8 cellular contexts compared by ENCODE assay signal in the genomic region with DNA sequence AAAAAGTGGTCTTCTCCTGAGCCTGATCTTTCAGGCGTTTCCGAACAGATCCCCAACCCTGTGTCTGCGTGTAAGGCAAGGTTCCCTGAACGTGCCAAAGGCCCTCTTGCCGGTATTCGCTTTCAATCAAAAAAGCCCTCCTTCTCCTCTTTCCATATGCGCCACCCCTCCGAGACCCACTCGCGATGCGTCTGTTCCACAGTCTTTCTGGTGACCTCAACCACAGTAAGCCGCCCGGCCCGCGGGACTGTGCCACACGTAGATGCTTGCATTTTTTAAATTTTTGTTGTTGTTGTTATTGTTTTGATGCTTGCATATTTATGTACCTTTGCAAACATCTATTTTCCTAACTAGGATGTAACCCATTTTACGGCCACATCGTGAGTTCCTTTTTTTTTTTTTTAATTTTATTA. TPM values are rescaled to one million over a fixed set of nuclear protein-coding genes. Genes with fewer than 3 reads are reported as not detected.
DNase-seq lines count a peak whose midpoint lies in the region; ATAC-seq and TF ChIP-seq lines count a peak whose summit lies in the region.

No MANE protein-coding gene starts in this region.

- peaks cover 17% of the 10 kb centered on the region for H3K4me1 ChIP-seq in Loucy (ENCODE audit: insufficient read depth, low read length, poor library complexity, severe bottlenecking)

- POLR2A ChIA-PET in CD4-positive, alpha-beta T cell (lab: Charles Lee): interaction anchor here (0.6 to 3.0 kb wide), 13 partner anchors 9 to 1093 kb away, joined by 3 to 37 read pairs (median 4); a partner anchor contains a TSS

- no peak for DNase-seq in CD4-positive, alpha-beta T cell
- no peak for DNase-seq in effector memory CD8-positive, alpha-beta T cell
- DNase-seq in nephron progenitor cell (no peak), NCI-H1436 (lab: John Stamatoyannopoulos, UW) (no peak)

- H3K9me2 ChIP-seq in Loucy (replicated peaks; ENCODE audit: low read depth, low read length): no peaks in the 10 kb centered on the region

- peak overlapping the region; percentile 81 for H3K4me3 ChIP-seq in Loucy (ENCODE audit: low read length, poor library complexity, severe bottlenecking)

- peaks cover 6% of the 10 kb centered on the region for H4K20me1 ChIP-seq in Loucy (ENCODE audit: insufficient read depth, low read length, poor library complexity, severe bottlenecking)

- H3K27me3 ChIP-seq in CD4-positive, alpha-beta T cell (ENCODE audit: control insufficient read depth, insufficient read depth, low read length): no peaks in the 10 kb centered on the region
- H3K27me3 ChIP-seq in Loucy (ENCODE audit: insufficient read depth, low read length, poor library complexity, severe bottlenecking): no peaks in the 10 kb centered on the region

- ATAC-seq in CD4-positive, alpha-beta T cell (ENCODE audit: poor library complexity): no peak
- ATAC-seq in effector memory CD8-positive, alpha-beta T cell (replicated peaks): peak; percentile 6
- ATAC-seq in HG02870 (IDR thresholded peaks at IDR 0.05; ENCODE audit: unreplicated experiment) (no peak), HG02938 (IDR thresholded peaks at IDR 0.05; ENCODE audit: unreplicated experiment) (no peak), GM21528 (IDR thresholded peaks at IDR 0.05; ENCODE audit: low FRiP score, unreplicated experiment) (no peak)

- no peaks in the 10 kb centered on the region for H3K36me3 ChIP-seq in Loucy (ENCODE audit: insufficient read depth, low read length)

- H2AFZ ChIP-seq in Loucy (ENCODE audit: low read length): peak overlapping the region; percentile 90

- H3K9ac ChIP-seq in Loucy (ENCODE audit: low read depth, low read length, poor library complexity, severe bottlenecking): peak overlapping the region; percentile 64

- TF ChIP-seq CTCF in CD4-positive, alpha-beta T cell (IDR thresholded peaks at IDR 0.05): no peak
- TF ChIP-seq CTCF in Loucy (conservative IDR thresholded peaks at IDR 0.05; ENCODE audit: low read length): no peak
- no peak for TF ChIP-seq CTCF in nephron progenitor cell (IDR thresholded peaks at IDR 0.05)

- peak overlapping the region; percentile 90 for H3K27ac Mint-ChIP-seq in CD4-positive, alpha-beta T cell
- H3K27ac Mint-ChIP-seq in effector memory CD8-positive, alpha-beta T cell: peak overlapping the region; percentile 81 to 95
- peak overlapping the region; percentile 100 for H3K27ac Mint-ChIP-seq in nephron progenitor cell

- no peak overlapping the region for H3K27ac ChIP-seq in CD4-positive, alpha-beta T cell (ENCODE audit: low read depth, low read length)

- no peaks in the 10 kb centered on the region for H3K27me3 Mint-ChIP-seq in CD4-positive, alpha-beta T cell
- H3K27me3 Mint-ChIP-seq in effector memory CD8-positive, alpha-beta T cell: peaks cover 0 to 8% of the 10 kb centered on the region in 2 donors
- peaks cover 9% of the 10 kb centered on the region for H3K27me3 Mint-ChIP-seq in nephron progenitor cell (ENCODE audit: low read depth, poor library complexity)

- peaks cover 41% of the 10 kb centered on the region for H3K79me2 ChIP-seq in Loucy (ENCODE audit: insufficient read depth, low read length)

- peak overlapping the region; percentile 87 for H3K4me2 ChIP-seq in Loucy (ENCODE audit: low read depth, low read length, poor library complexity, severe bottlenecking)

- no peaks in the 10 kb centered on the region for H3K9me3 Mint-ChIP-seq in CD4-positive, alpha-beta T cell
- no peaks in the 10 kb centered on the region for H3K9me3 Mint-ChIP-seq in effector memory CD8-positive, alpha-beta T cell
- H3K9me3 Mint-ChIP-seq in nephron progenitor cell: no peaks in the 10 kb centered on the region

- no peaks in the 10 kb centered on the region for H3F3A ChIP-seq in Loucy (ENCODE audit: low read depth)

- peak overlapping the region; percentile 98 for H3K4me3 Mint-ChIP-seq in CD4-positive, alpha-beta T cell
- H3K4me3 Mint-ChIP-seq in effector memory CD8-positive, alpha-beta T cell: peak overlapping the region; percentile 84 to 88
- H3K4me3 Mint-ChIP-seq in nephron progenitor cell: peak overlapping the region; percentile 90

- peaks cover 11% of the 10 kb centered on the region for H3K36me3 Mint-ChIP-seq in CD4-positive, alpha-beta T cell (ENCODE audit: low read depth)
- peaks cover 2% of the 10 kb centered on the region for H3K36me3 Mint-ChIP-seq in effector memory CD8-positive, alpha-beta T cell (ENCODE audit: insufficient read depth)
- peaks cover 15% of the 10 kb centered on the region for H3K36me3 Mint-ChIP-seq in nephron progenitor cell (ENCODE audit: low read depth)

- H3K4me1 Mint-ChIP-seq in CD4-positive, alpha-beta T cell (ENCODE audit: low read depth): peaks cover 21% of the 10 kb centered on the region
- peaks cover 17 to 18% of the 10 kb centered on the region in 2 donors for H3K4me1 Mint-ChIP-seq in effector memory CD8-positive, alpha-beta T cell (ENCODE audit: low read depth in 2 of 2)
- H3K4me1 Mint-ChIP-seq in nephron progenitor cell: peaks cover 29% of the 10 kb centered on the region

- H3K9me3 ChIP-seq in CD4-positive, alpha-beta T cell (ENCODE audit: control insufficient read depth, low read length): no peaks in the 10 kb centered on the region
- H3K9me3 ChIP-seq in Loucy (ENCODE audit: insufficient read depth, low read depth, low read length): no peaks in the 10 kb centered on the region

- CTCF ChIA-PET in CD4-positive, alpha-beta T cell (lab: Charles Lee): interaction anchor here (1.2 to 2.7 kb wide), 4 partner anchors 31 to 233 kb away, joined by 3 to 12 read pairs (median 7); a partner anchor contains a TSS

- intact Hi-C loops in CD4-positive, alpha-beta T cell (cut with DNase I, micrococcal nuclease): loop anchor here (5.0 kb wide), 3 partner anchors 33 to 252 kb away; a partner anchor contains a TSS

RNA-seq across cellular contexts. Expression of a gene that starts 0.6 kb away (rescaled TPM):
- 10 to 100 TPM; 10.8 to 12.1 TPM for total RNA-seq in CD4-positive, alpha-beta T cell

RNA-seq across cellular contexts. Expression of a gene that starts 30.1 kb away (rescaled TPM):
- total RNA-seq in CD4-positive, alpha-beta T cell: 1 to 10 TPM in 1 of 2 experiments, under 1 TPM in 1; 0.45 to 1.1 TPM

RNA-seq across cellular contexts. Expression of a gene that starts 46.2 kb away (rescaled TPM):
- total RNA-seq in CD4-positive, alpha-beta T cell: 1 to 10 TPM; 1.8 to 2.1 TPM
